In genomic region chr12:132180648-132181546, GRCh38 we compare ENCODE assay signal across 16 cellular contexts.
"Had no signal": no experiment of that assay in that cellular context is flagged by ENCODE, and none has a peak within 500 bp of the region (broad histone marks: within the 10 kb centered on the region; RNA-seq: fewer than 3 reads in every experiment).

No MANE protein-coding gene starts in this region.

- FAIRE-seq: colon had no signal

- H3K4me3 ChIP-seq: cardiac muscle cell, dorsolateral prefrontal cortex, lower lobe of right lung, sigmoid colon, thoracic aorta had no signal

- ATAC-seq: naive thymus-derived CD8-positive, alpha-beta T cell; stimulated activated naive B cell treated with anti-CD40 and anti-IgM and Interleukin-4, amounts not matched to agents 10 μg/mL and 1 μg/mL and 100 μg/mL, for 72 hours had no signal

- H3K27me3 Mint-ChIP-seq: activated naive CD8-positive, alpha-beta T cell had no signal

- H3K4me1 ChIP-seq: lower lobe of right lung, parathyroid adenoma, sigmoid colon had no signal

- H3K9me3 ChIP-seq: lower lobe of right lung, thoracic aorta had no signal

- H3K4me3 Mint-ChIP-seq: activated naive CD8-positive, alpha-beta T cell; stimulated activated naive B cell treated with anti-CD40 and anti-IgM and Interleukin-4, amounts not matched to agents 10 μg/mL and 1 μg/mL and 100 μg/mL, for 72 hours had no signal

- H2AFZ ChIP-seq: parathyroid adenoma had no signal

- H3K79me2 ChIP-seq: parathyroid adenoma had no signal

- H3K27ac Mint-ChIP-seq: activated naive CD8-positive, alpha-beta T cell; stimulated activated naive B cell treated with anti-CD40 and anti-IgM and Interleukin-4, amounts not matched to agents 10 μg/mL and 1 μg/mL and 100 μg/mL, for 72 hours had no signal

- DNase-seq: activated CD4-positive, alpha-beta T cell treated with anti-CD3 and anti-CD28 coated beads for 1 hour; activated CD8-positive, alpha-beta memory T cell treated with anti-CD3 and anti-CD28 coated beads for 24 hours; activated CD8-positive, alpha-beta memory T cell treated with anti-CD3 and anti-CD28 coated beads, Interleukin-2, amount 50 U/mL, for 48 hours; amniotic stem cell; lower lobe of right lung; sigmoid colon; stimulated activated CD4-positive, alpha-beta T cell treated with anti-CD3 and anti-CD28 coated beads, Interleukin-4, amount 100 ng/mL, for 4 hours; stimulated activated naive B cell treated with anti-CD40 and anti-IgM and Interleukin-4, amounts not matched to agents 10 μg/mL and 1 μg/mL and 100 μg/mL, for 72 hours had no signal

- H3K9ac ChIP-seq: parathyroid adenoma had no signal

- H3K36me3 ChIP-seq: cardiac muscle cell, lower lobe of right lung, sigmoid colon, thoracic aorta had no signal

- H3K36me3 Mint-ChIP-seq: stimulated activated naive B cell treated with anti-CD40 and anti-IgM and Interleukin-4, amounts not matched to agents 10 μg/mL and 1 μg/mL and 100 μg/mL, for 72 hours had no signal

- H3K27ac ChIP-seq: cardiac muscle cell, dorsolateral prefrontal cortex, lower lobe of right lung, parathyroid adenoma, sigmoid colon, thoracic aorta, VCaP had no signal
